In the genomic region with DNA sequence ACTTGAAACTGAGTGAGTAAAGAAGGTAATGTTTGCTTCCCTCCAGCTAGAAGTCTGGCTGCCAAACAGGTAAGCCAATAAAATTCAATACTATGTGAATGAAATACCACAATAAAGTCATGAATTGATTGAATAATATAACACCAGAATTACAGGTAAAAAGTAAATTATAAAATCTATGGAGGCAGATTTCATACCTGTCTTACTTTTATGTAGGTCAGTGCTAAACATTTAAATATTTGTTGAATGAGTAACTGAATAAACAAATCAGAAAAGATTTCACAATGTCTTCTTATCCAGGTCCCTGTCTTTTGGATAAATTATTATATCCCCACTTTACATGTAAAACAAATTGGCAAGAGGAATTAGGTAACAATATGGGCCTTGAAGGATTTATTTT, we compare ENCODE assay signal across 20 cellular contexts.
DNase-seq lines count a peak whose midpoint lies in the region; ATAC-seq, FAIRE-seq and TF ChIP-seq lines count a peak whose summit lies in the region.
"Had no signal": no experiment of that assay in that cellular context is flagged by ENCODE, and none has a peak within 500 bp of the region (broad histone marks: within the 10 kb centered on the region; RNA-seq: fewer than 3 reads in every experiment).

No MANE protein-coding gene starts in this region.

- peaks cover 10% of the 10 kb centered on the region for H3K79me2 ChIP-seq in astrocyte (ENCODE audit: insufficient read depth, low read length)

- H3K36me3 ChIP-seq in astrocyte (ENCODE audit: insufficient read depth, low read length), result no peaks in the 10 kb centered on the region
- H3K36me3 ChIP-seq in psoas muscle (ENCODE audit: insufficient read depth in 1 of 2, low read depth in 1 of 2), result peaks cover 0 to 31% of the 10 kb centered on the region in 2 donors
- H3K36me3 ChIP-seq: Peyer's patch had no signal

- POLR2A ChIA-PET in A549 (lab: Yijun Ruan, JAX), result no interaction called here

- peaks cover 13% of the 10 kb centered on the region for H3K4me1 Mint-ChIP-seq in astrocyte (ENCODE audit: low read depth, unreplicated experiment)

- no peak overlapping the region for H3K4me3 Mint-ChIP-seq in astrocyte (ENCODE audit: unreplicated experiment)
- H3K4me3 Mint-ChIP-seq: CD8-positive, alpha-beta memory T cell; H9 had no signal

- in situ Hi-C loops in G401 (cut with HindIII; ENCODE audit: low sequenced_read_pairs), result no loop called here

- no peak overlapping the region for H3K9ac ChIP-seq in astrocyte (ENCODE audit: low read length)
- H3K9ac ChIP-seq: BLaER1 treated with 17β-estradiol and CSF1 and Interleukin-3, amounts not matched to agents 10 nM and 100 nM had no signal

- TF ChIP-seq EP300 in A549 (IDR thresholded peaks at IDR 0.05), result no peak

- H3K27ac Mint-ChIP-seq in astrocyte (ENCODE audit: unreplicated experiment), result no peak overlapping the region
- H3K27ac Mint-ChIP-seq: CD8-positive, alpha-beta memory T cell; H9 had no signal

- H3K4me2 ChIP-seq in A549, result peak overlapping the region; percentile 37; the same call in 2 of the 3 replicates
- no peak overlapping the region for H3K4me2 ChIP-seq in astrocyte (ENCODE audit: low read length)
- H3K4me2 ChIP-seq: BLaER1 treated with 17β-estradiol and CSF1 and Interleukin-3, amounts not matched to agents 10 nM and 100 nM had no signal

- intact Hi-C loops in psoas muscle (cut with DNase I), result no loop called here

- no peak for DNase-seq in A549 (ENCODE audit: low read depth in 1 of 2, low spot score in 1 of 2)
- peak; percentile 12 for DNase-seq in LoVo (ENCODE audit: low spot score)
- no peak for DNase-seq in astrocyte (ENCODE audit: low read depth)
- DNase-seq in left lobe of liver (ENCODE audit: low spot score), result no peak
- DNase-seq in psoas muscle, result no peak
- DNase-seq in frontal cortex (ENCODE audit: low spot score in 2 of 2), result no peak
- no peak for DNase-seq in G401 (ENCODE audit: low spot score)
- no peak for DNase-seq in NCI-H1694 treated with DMSO at 0.1 percent for 48 hours (lab: John Stamatoyannopoulos, UW)
- DNase-seq: CD8-positive, alpha-beta memory T cell; EL; H9; NCI-H2029; NCI-H2171 treated with DMSO at 0.1 percent for 48 hours; NCI-H446 treated with DMSO at 0.1 percent for 48 hours; NCI-H748 treated with DMSO at 0.1 percent for 48 hours; Peyer's patch; SHP77 had no signal

- H3K27me3 Mint-ChIP-seq in astrocyte (ENCODE audit: low read depth, unreplicated experiment), result no peaks in the 10 kb centered on the region

- peaks cover 7% of the 10 kb centered on the region for H4K20me1 ChIP-seq in astrocyte (ENCODE audit: insufficient read depth, low read length)

- TF ChIP-seq POLR2A in A549 (IDR thresholded peaks at IDR 0.05; ENCODE audit: low read length), result no peak

- no peak for TF ChIP-seq RAD21 in A549 (conservative IDR thresholded peaks at IDR 0.05 in 1 of 2, IDR thresholded peaks at IDR 0.05 in 1 of 2)

- H3K36me3 Mint-ChIP-seq in astrocyte (ENCODE audit: low read depth, unreplicated experiment), result peaks cover 7% of the 10 kb centered on the region

- FAIRE-seq in A549 (lab: Jason Lieb, UNC), result no peak
- FAIRE-seq in astrocyte (lab: Jason Lieb, UNC), result peak; percentile 9
- no peak for FAIRE-seq in frontal cortex (lab: Jason Lieb, UNC)
- FAIRE-seq: GM19239, HTR-8/SVneo had no signal

- ATAC-seq in A549 (no peak), left lobe of liver (peak; percentile 85), psoas muscle (no peak)

- CTCF ChIA-PET in A549 (lab: Yijun Ruan, JAX), result no interaction called here

- no peaks in the 10 kb centered on the region for H3K9me3 Mint-ChIP-seq in astrocyte (ENCODE audit: unreplicated experiment)
- H3K9me3 Mint-ChIP-seq: CD8-positive, alpha-beta memory T cell had no signal

- H3K27me3 ChIP-seq in astrocyte (ENCODE audit: insufficient read depth, low read length), result no peaks in the 10 kb centered on the region
- H3K27me3 ChIP-seq in psoas muscle (ENCODE audit: insufficient read depth in 3 of 3, low read length in 2 of 3), result no peaks in the 10 kb centered on the region
- H3K27me3 ChIP-seq: BLaER1 treated with 17β-estradiol and CSF1 and Interleukin-3, amounts not matched to agents 10 nM and 100 nM; Peyer's patch had no signal

- H3K27ac ChIP-seq in A549 (no peak overlapping the region), astrocyte (ENCODE audit: low read depth, low read length) (no peak overlapping the region), psoas muscle (no peak overlapping the region)
- H3K27ac ChIP-seq: BLaER1 treated with 17β-estradiol and CSF1 and Interleukin-3, amounts not matched to agents 10 nM and 100 nM; Peyer's patch had no signal

- TF ChIP-seq CTCF in A549 (IDR thresholded peaks at IDR 0.05) (no peak), astrocyte (IDR thresholded peaks at IDR 0.05; ENCODE audit: insufficient read depth, low read depth, low read length) (no peak), psoas muscle (IDR thresholded peaks at IDR 0.05) (no peak)

- H3K4me3 ChIP-seq in A549 (no peak overlapping the region), astrocyte (ENCODE audit: insufficient read depth, low read depth, low read length) (no peak overlapping the region), psoas muscle (no peak overlapping the region)
- H3K4me3 ChIP-seq: BLaER1 treated with 17β-estradiol and CSF1 and Interleukin-3, amounts not matched to agents 10 nM and 100 nM; Peyer's patch had no signal

- H2AFZ ChIP-seq in astrocyte (ENCODE audit: low read depth, low read length), result no peak overlapping the region

- H3K4me1 ChIP-seq in A549, result peaks cover 19% of the 10 kb centered on the region
- H3K4me1 ChIP-seq in astrocyte (ENCODE audit: insufficient read depth, low read length), result no peaks in the 10 kb centered on the region
- peaks cover 7% of the 10 kb centered on the region for H3K4me1 ChIP-seq in psoas muscle
- H3K4me1 ChIP-seq: Peyer's patch had no signal

- H3K9me3 ChIP-seq in A549, result no peaks in the 10 kb centered on the region
- no peaks in the 10 kb centered on the region for H3K9me3 ChIP-seq in astrocyte (ENCODE audit: insufficient read depth, low read depth, low read length)
- no peaks in the 10 kb centered on the region for H3K9me3 ChIP-seq in psoas muscle
- H3K9me3 ChIP-seq: Peyer's patch had no signal

TF ChIP-seq in A549, 52 proteins besides CTCF, POLR2A, EP300 and RAD21:
- TF ChIP-seq CEBPB (IDR thresholded peaks at IDR 0.05), result no peak
- no peak for TF ChIP-seq FOSL2 (IDR thresholded peaks at IDR 0.05)
- 0 out of 2 replicates have a peak, but pooled peaks have one; percentile 20 for TF ChIP-seq FOSL2 (CRISPR knock-in tag; IDR thresholded peaks at IDR 0.05)
TF ChIP-seq in A549: peak in this region for 1.
